Comparison of ENCODE assay signal across 12 cellular contexts in the genomic region with DNA sequence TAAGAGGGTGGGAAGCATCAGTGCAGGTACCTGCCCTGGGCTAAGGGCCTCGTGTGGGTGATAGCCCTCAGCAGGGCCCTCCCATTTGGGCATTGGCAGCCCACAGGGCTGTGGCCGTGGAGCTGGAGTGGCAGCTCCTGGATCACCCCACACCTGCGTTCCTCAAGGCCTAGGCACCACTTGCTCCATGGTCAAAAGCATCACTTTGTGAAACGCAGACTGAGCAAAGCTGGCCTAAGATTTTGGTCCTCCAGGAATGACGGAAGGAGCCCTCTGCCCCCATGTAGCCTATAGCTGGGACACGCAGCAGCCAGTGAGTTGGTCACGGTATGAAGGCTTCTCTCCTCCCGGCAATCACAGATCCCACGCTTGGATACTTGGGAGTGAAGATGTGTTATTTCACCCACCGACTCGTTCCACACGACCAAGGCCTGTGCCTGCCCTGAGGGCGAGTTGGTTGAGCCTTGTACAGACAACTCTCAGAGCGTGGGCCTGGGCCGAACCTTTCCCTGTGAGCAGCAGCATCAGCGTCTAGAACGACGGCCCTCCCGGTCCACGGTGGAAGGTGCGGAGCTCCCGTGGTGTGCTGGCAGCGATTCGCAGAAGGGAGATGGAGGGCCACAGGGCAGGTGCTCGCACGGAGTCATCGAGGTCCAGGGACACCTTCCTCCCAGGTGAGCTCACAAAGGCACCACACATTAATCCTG. TPM values are rescaled to one million over a fixed set of nuclear protein-coding genes. Genes with fewer than 3 reads are reported as not detected.
DNase-seq lines count a peak whose midpoint lies in the region; ATAC-seq, FAIRE-seq and TF ChIP-seq lines count a peak whose summit lies in the region.
"Had no signal": no experiment of that assay in that cellular context is flagged by ENCODE, and none has a peak within 500 bp of the region (broad histone marks: within the 10 kb centered on the region; RNA-seq: fewer than 3 reads in every experiment).

No MANE protein-coding gene starts in this region.

- no TSS peak for BruUV-seq in HCT116 (replicated peaks; lab: Mats Ljungman, UMichigan)
- no TSS peak for BruUV-seq in HepG2 (replicated peaks; lab: Mats Ljungman, UMichigan)

- H3K79me2 ChIP-seq in HCT116 (ENCODE audit: insufficient read depth, low read length) (no peaks in the 10 kb centered on the region), HepG2 (ENCODE audit: insufficient read depth, low read length) (no peaks in the 10 kb centered on the region), smooth muscle cell (ENCODE audit: low read depth) (no peaks in the 10 kb centered on the region), MM.1S (ENCODE audit: low read length) (no peaks in the 10 kb centered on the region)

- RAD21 ChIA-PET in HCT116 (lab: Charles Lee; ENCODE audit: low non-redundant PET in 1 of 2, low total read pairs in 2 of 2, uncharacterized antibody in 2 of 2, unreplicated experiment in 2 of 2): no interaction called here

- in situ Hi-C loops in HepG2 (cut with HindIII; ENCODE audit: extremely low pct_ligation_motif_present, low pct_unique_long_range_greater_than_20kb): no loop called here

- CTCF ChIA-PET in HCT116 (lab: Charles Lee): no interaction called here
- CTCF ChIA-PET in HepG2 (lab: Yijun Ruan, JAX; ENCODE audit: low intra/inter-chr PET ratio, low total read pairs): no interaction called here

- 78% methylated on average over 24 of the region's 27 CpGs for WGBS in HepG2 (ENCODE audit: low lambda C conversion rate)
- 97% methylated on average over 27 of the region's 27 CpGs for WGBS in smooth muscle cell (ENCODE audit: low lambda C conversion rate)

- H3K4me1 ChIP-seq in HCT116 (ENCODE audit: control insufficient read depth in 1 of 2, insufficient read depth in 2 of 2, low read length in 2 of 2) (peaks cover 2 to 12% of the 10 kb centered on the region in 2 experiments; a peak in 3 of 4 replicates), adipocyte (ENCODE audit: control insufficient read depth, insufficient read depth, low read length) (peaks cover 51% of the 10 kb centered on the region), HepG2 (ENCODE audit: insufficient read depth, low read length) (no peaks in the 10 kb centered on the region), smooth muscle cell (ENCODE audit: low read depth) (peaks cover 10% of the 10 kb centered on the region), MM.1S (ENCODE audit: low read length) (no peaks in the 10 kb centered on the region)

- H3K9me3 ChIP-seq in HCT116 (ENCODE audit: control insufficient read depth in 1 of 2, insufficient read depth in 1 of 2, low read depth in 1 of 2, low read length in 2 of 2) (no peaks in the 10 kb centered on the region), adipocyte (ENCODE audit: control insufficient read depth, low read length) (no peaks in the 10 kb centered on the region), HepG2 (ENCODE audit: low read length) (peaks cover 10% of the 10 kb centered on the region), smooth muscle cell (replicated peaks; ENCODE audit: low read depth) (no peaks in the 10 kb centered on the region), MM.1S (replicated peaks; ENCODE audit: insufficient read depth, low read length) (no peaks in the 10 kb centered on the region)

- intact Hi-C loops in HCT116 (cut with micrococcal nuclease) (no loop called here), HepG2 (cut with micrococcal nuclease; ENCODE audit: unreplicated experiment) (no loop called here)

- H3K4me2 ChIP-seq in HCT116 (ENCODE audit: low read length): peak overlapping the region; percentile 73
- no peak overlapping the region for H3K4me2 ChIP-seq in HepG2 (ENCODE audit: low read depth, low read length)
- peak overlapping the region; percentile 2 for H3K4me2 ChIP-seq in smooth muscle cell
- H3K4me2 ChIP-seq in MM.1S (ENCODE audit: low read depth, low read length): no peak overlapping the region

- no peak for FAIRE-seq in HepG2 (lab: Jason Lieb, UNC)

- no peak for ATAC-seq in HCT116
- peak; percentile 21; the same call in 2 of the 3 replicates for ATAC-seq in HepG2
- ATAC-seq in GM18858 (IDR thresholded peaks at IDR 0.05; ENCODE audit: unreplicated experiment): no peak

- TF ChIP-seq CTCF in HCT116 (IDR thresholded peaks at IDR 0.05 in 2 of 3, conservative IDR thresholded peaks at IDR 0.05 in 1 of 3; ENCODE audit: borderline replicate concordance in 1 of 3, insufficient read depth in 1 of 3, low read depth in 2 of 3, low read length in 2 of 3) (no peak), HepG2 (CRISPR knock-in tag; IDR thresholded peaks at IDR 0.05) (no peak), smooth muscle cell (IDR thresholded peaks at IDR 0.05; ENCODE audit: borderline replicate concordance, insufficient read depth, poor library complexity, severe bottlenecking) (no peak), MM.1S (IDR thresholded peaks at IDR 0.05; ENCODE audit: low read length) (no peak)

- H3F3A ChIP-seq in smooth muscle cell (ENCODE audit: low read depth) (no peaks in the 10 kb centered on the region), MM.1S (ENCODE audit: insufficient read depth, low read length) (no peaks in the 10 kb centered on the region)

- H3K4me3 ChIP-seq in HCT116 (replicated peaks in 1 of 2; ENCODE audit: low read depth in 1 of 2, low read length in 2 of 2) (no peak overlapping the region), adipocyte (ENCODE audit: low read length) (peak overlapping the region; percentile 64), HepG2 (replicated peaks in 1 of 3; ENCODE audit: insufficient read depth in 1 of 3, low read depth in 2 of 3, low read length in 3 of 3) (no peak overlapping the region), smooth muscle cell (no peak overlapping the region), MM.1S (ENCODE audit: low read length) (no peak overlapping the region)

- H3K36me3 ChIP-seq in HCT116 (ENCODE audit: control insufficient read depth in 1 of 2, insufficient read depth in 2 of 2, low read length in 2 of 2) (no peaks in the 10 kb centered on the region), adipocyte (ENCODE audit: control insufficient read depth, insufficient read depth, low read length, severe bottlenecking) (peaks cover 33% of the 10 kb centered on the region), HepG2 (replicated peaks in 1 of 2; ENCODE audit: control insufficient read depth in 1 of 2, insufficient read depth in 2 of 2, low read length in 2 of 2) (no peaks in the 10 kb centered on the region), smooth muscle cell (ENCODE audit: low read depth) (no peaks in the 10 kb centered on the region), MM.1S (replicated peaks; ENCODE audit: insufficient read depth, low read length) (no peaks in the 10 kb centered on the region)

- H3K9me2 ChIP-seq in HCT116 (ENCODE audit: insufficient read depth) (no peaks in the 10 kb centered on the region), MM.1S (replicated peaks; ENCODE audit: insufficient read depth, low read length) (no peaks in the 10 kb centered on the region)

- TF ChIP-seq EP300 in HepG2 (IDR thresholded peaks at IDR 0.05; ENCODE audit: low read depth in 2 of 2, low read length in 2 of 2) (no peak), HepG2 (CRISPR knock-in tag; IDR thresholded peaks at IDR 0.05; ENCODE audit: borderline replicate concordance) (no peak)

- no peak for TF ChIP-seq POLR2A in HCT116 (IDR thresholded peaks at IDR 0.05; ENCODE audit: borderline replicate concordance, extremely low read depth, insufficient read depth, insufficient read length)
- no peak for TF ChIP-seq POLR2A in HepG2 (IDR thresholded peaks at IDR 0.05; ENCODE audit: insufficient read depth in 1 of 2, low read depth in 2 of 2, low read length in 2 of 2)

- H2AFZ ChIP-seq in HCT116 (ENCODE audit: low read depth, low read length, poor library complexity, severe bottlenecking) (no peak overlapping the region), HepG2 (ENCODE audit: low read length) (no peak overlapping the region), smooth muscle cell (ENCODE audit: low read depth) (no peak overlapping the region), MM.1S (ENCODE audit: low read length) (no peak overlapping the region)

- H3K27ac ChIP-seq in HCT116 (ENCODE audit: low read depth, low read length) (peak overlapping the region; percentile 43; the same call in 1 of the 2 replicates), HepG2 (ENCODE audit: extremely low read length, insufficient read depth, low read length) (no peak overlapping the region), smooth muscle cell (ENCODE audit: low read depth) (peak overlapping the region; percentile 72), MM.1S (ENCODE audit: low read length) (no peak overlapping the region)

- no peak for DNase-seq in HCT116 (ENCODE audit: low read depth, low spot score)
- no peak for DNase-seq in adipocyte (ENCODE audit: low read depth)
- no peak for DNase-seq in HepG2 (ENCODE audit: low spot score)
- DNase-seq in smooth muscle cell (lab: John Stamatoyannopoulos, UW; ENCODE audit: unreplicated experiment): no peak
- no peak for DNase-seq in SHP77 treated with DMSO at 0.1 percent for 48 hours (lab: John Stamatoyannopoulos, UW)
- no peak for DNase-seq in medulla oblongata (ENCODE audit: extremely low spot score)
- DNase-seq in MM.1S: no peak
- DNase-seq: activated naive CD4-positive, alpha-beta T cell; NCI-H1930; stimulated activated CD8-positive, alpha-beta memory T cell treated with anti-CD3 and anti-CD28 coated beads, Interleukin-4, amount 100 ng/mL, for 48 hours; T-helper 2 cell had no signal

- no peaks in the 10 kb centered on the region for H4K20me1 ChIP-seq in HCT116 (ENCODE audit: insufficient read depth)
- H4K20me1 ChIP-seq in HepG2 (ENCODE audit: insufficient read depth, low read length): no peaks in the 10 kb centered on the region
- no peaks in the 10 kb centered on the region for H4K20me1 ChIP-seq in smooth muscle cell (ENCODE audit: low read depth)
- H4K20me1 ChIP-seq in MM.1S (ENCODE audit: insufficient read depth, low read length): no peaks in the 10 kb centered on the region

- no peaks in the 10 kb centered on the region for H3K27me3 ChIP-seq in HCT116 (ENCODE audit: insufficient read depth, low read length)
- H3K27me3 ChIP-seq in adipocyte (replicated peaks; ENCODE audit: control insufficient read depth, insufficient read depth, low read length): no peaks in the 10 kb centered on the region
- H3K27me3 ChIP-seq in HepG2 (ENCODE audit: control insufficient read depth in 1 of 2, insufficient read depth in 2 of 2, low read length in 2 of 2): 0 out of 5 replicates have a peak, but pooled peaks cover 0 to 11% of the 10 kb centered on the region in 2 experiments
- H3K27me3 ChIP-seq in smooth muscle cell (ENCODE audit: low read depth): no peaks in the 10 kb centered on the region
- no peaks in the 10 kb centered on the region for H3K27me3 ChIP-seq in MM.1S (replicated peaks; ENCODE audit: insufficient read depth, low read length)

- TF ChIP-seq RAD21 in HCT116 (IDR thresholded peaks at IDR 0.05; ENCODE audit: low read depth): no peak
- no peak for TF ChIP-seq RAD21 in HepG2 (CRISPR knock-in tag; IDR thresholded peaks at IDR 0.05)

- POLR2A ChIA-PET in HCT116 (lab: Charles Lee) (no interaction called here), HepG2 (lab: Yijun Ruan, JAX) (no interaction called here)

- no peak overlapping the region for H3K9ac ChIP-seq in HCT116 (ENCODE audit: low read length)
- peak overlapping the region; percentile 90 for H3K9ac ChIP-seq in adipocyte (ENCODE audit: low read length)
- no peak overlapping the region for H3K9ac ChIP-seq in HepG2 (ENCODE audit: insufficient read depth, low read depth, low read length)
- H3K9ac ChIP-seq in smooth muscle cell (ENCODE audit: low read depth): no peak overlapping the region
- no peak overlapping the region for H3K9ac ChIP-seq in MM.1S (ENCODE audit: low read length)

RNA-seq across cellular contexts. Expression of a gene that starts 39.7 kb away (rescaled TPM):
- total RNA-seq in HCT116 (2021; ENCODE audit: unreplicated experiment) (0.39 TPM), HepG2 (2016; rRNA removed; fragmentation: Illumina TruSeq; extraction: Trizol) (0.08 and 0.15 TPM in 2 replicates), smooth muscle cell (10.1 and 16.2 TPM in 2 replicates)
- polyA plus RNA-seq in HCT116 (2012): 0.24 and 0.25 TPM in 2 replicates
- not detected in 2 replicates for total RNA-seq in HepG2 (2016; cell fraction: cytosol; rRNA removed; fragmentation: Illumina TruSeq; extraction: Trizol; ENCODE audit: low read depth)
- total RNA-seq in HepG2 (2016; cell fraction: insoluble cytoplasmic fraction; rRNA removed; fragmentation: Illumina TruSeq; extraction: Trizol): 0.10 and 0.30 TPM in 2 replicates
- total RNA-seq in HepG2 (2016; cell fraction: membrane; rRNA removed; fragmentation: Illumina TruSeq; extraction: Trizol): 0.31 TPM in 1 of 2 replicates, not detected in the other
- total RNA-seq in HepG2 (2016; cell fraction: nucleus; rRNA removed; fragmentation: Illumina TruSeq; extraction: Trizol): 0.31 and 0.41 TPM in 2 replicates
- polyA plus RNA-seq in HepG2 (2011; rRNA removed) (0.12 and 0.26 TPM in 2 replicates), smooth muscle cell (7.1 and 13.9 TPM in 2 replicates)
- 0.05 and 0.24 TPM in 2 replicates for polyA plus RNA-seq in HepG2 (2011; cell fraction: cytosol; rRNA removed)
- 0.28 and 0.40 TPM in 2 replicates for polyA plus RNA-seq in HepG2 (2011; cell fraction: nucleus; rRNA removed)
- 0.05 and 0.27 TPM in 2 replicates for polyA plus RNA-seq in HepG2 (2012)
- polyA plus RNA-seq in HepG2 (2016; cell fraction: cytosol; fragmentation: Illumina TruSeq; extraction: Trizol; ENCODE audit: low read depth): 0.05 TPM in 1 of 2 replicates, not detected in the other
- not detected in 2 replicates for polyA plus RNA-seq in HepG2 (2016; cell fraction: insoluble cytoplasmic fraction; fragmentation: Illumina TruSeq; extraction: Trizol; ENCODE audit: low read depth)
- polyA plus RNA-seq in HepG2 (2016; cell fraction: membrane; fragmentation: Illumina TruSeq; extraction: Trizol; ENCODE audit: low read depth): not detected in 2 replicates
- polyA plus RNA-seq in HepG2 (2016; cell fraction: nucleus; fragmentation: Illumina TruSeq; extraction: Trizol; ENCODE audit: insufficient read depth, low read depth): 0.48 and 1.0 TPM in 2 replicates
- polyA minus RNA-seq in HepG2 (2011; rRNA and poly(A)+ RNA removed; ENCODE audit: low replicate concordance): 0.75 and 0.82 TPM in 2 replicates
- 0.20 TPM in 1 of 2 replicates, not detected in the other for polyA minus RNA-seq in HepG2 (2011; cell fraction: cytosol; rRNA and poly(A)+ RNA removed)
- 0.13 and 0.75 TPM in 2 replicates for polyA minus RNA-seq in HepG2 (2011; cell fraction: nucleus; rRNA and poly(A)+ RNA removed)

Comparison
In these comparisons a context has a peak if more than half of its experiments do, and no peak if none do; other contexts are left out.
1. H3K27ac ChIP-seq: peak in HCT116 (single experiment) and smooth muscle cell (single experiment); none in HepG2 (single experiment) and MM.1S (single experiment).
2. H3K4me2 ChIP-seq: peak in HCT116 (single experiment) and smooth muscle cell (single experiment); none in HepG2 (single experiment) and MM.1S (single experiment).